19 cellular contexts compared by ENCODE assay signal in the genomic region with DNA sequence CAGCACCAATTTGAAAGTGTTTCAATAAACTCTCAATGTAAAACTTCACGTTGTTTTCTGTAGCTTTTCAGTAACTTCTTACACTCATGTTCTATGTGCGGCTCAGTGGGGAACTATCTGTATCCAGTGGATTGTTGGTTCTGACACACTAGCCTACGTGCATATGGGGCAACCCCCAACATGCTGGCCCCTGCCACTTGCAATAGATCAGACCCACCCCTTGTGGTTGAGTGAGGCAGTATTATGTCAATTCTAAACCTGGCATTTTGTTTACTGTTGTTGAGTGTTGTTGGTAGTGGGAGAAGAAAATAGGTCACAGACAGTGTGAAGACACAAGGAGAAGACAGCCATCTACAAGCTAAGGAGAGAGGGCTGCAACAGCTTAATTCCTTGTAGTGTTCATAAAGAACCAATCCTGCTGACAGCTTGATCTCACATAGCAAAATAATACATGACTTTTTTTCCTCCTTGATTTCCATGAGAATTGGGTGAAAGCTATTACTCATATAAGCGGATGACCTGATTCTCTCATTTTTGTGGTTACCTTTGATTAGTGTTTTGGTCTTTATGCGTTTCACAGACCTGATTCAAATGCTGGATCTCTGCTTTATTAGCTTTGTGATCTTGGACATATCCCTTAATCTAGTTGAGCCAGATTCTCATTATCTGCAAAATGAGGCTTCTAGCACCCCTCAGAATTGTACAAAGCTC.
DNase-seq lines count a peak whose midpoint lies in the region; ATAC-seq and TF ChIP-seq lines count a peak whose summit lies in the region.
"Had no signal": no experiment of that assay in that cellular context is flagged by ENCODE, and none has a peak within 500 bp of the region (broad histone marks: within the 10 kb centered on the region; RNA-seq: fewer than 3 reads in every experiment).

No MANE protein-coding gene starts in this region.

- ATAC-seq in WTC11, result peak; percentile 41; the same call in 1 of the 2 replicates
- ATAC-seq: Panc1, SK-N-SH treated with all-trans-retinoic acid at 6 μM for 48 hours had no signal

- intact Hi-C loops in lower leg skin (cut with DNase I; ENCODE audit: low total_unique reads), result loop anchor here (10.0 kb wide), 1 partner anchor 1871 kb away; no protein-coding TSS in a partner anchor

- H3K4me3 ChIP-seq in lower leg skin (ENCODE audit: low read depth, poor library complexity, severe bottlenecking), result no peak overlapping the region

- 88 to 89% methylated on average over 5 of the region's 5 CpGs for WGBS in lower leg skin, 2 donors

- H3K4me3 Mint-ChIP-seq in WTC11, result no peak overlapping the region
- H3K4me3 Mint-ChIP-seq: CD14-positive monocyte had no signal

- H3K27me3 Mint-ChIP-seq in WTC11 (ENCODE audit: low read depth), result no peaks in the 10 kb centered on the region

- no peak overlapping the region for H3K27ac Mint-ChIP-seq in WTC11
- H3K27ac Mint-ChIP-seq: CD14-positive monocyte had no signal

- no peak for TF ChIP-seq POLR2A in lower leg skin (IDR thresholded peaks at IDR 0.05)

- H3K4me1 Mint-ChIP-seq in WTC11, result peaks cover 7% of the 10 kb centered on the region
- H3K4me1 Mint-ChIP-seq: CD14-positive monocyte had no signal

- no peaks in the 10 kb centered on the region for H3K36me3 Mint-ChIP-seq in WTC11
- H3K36me3 Mint-ChIP-seq: CD14-positive monocyte had no signal

- peak; percentile 35 for DNase-seq in NCI-H82 (lab: John Stamatoyannopoulos, UW)
- no peak for DNase-seq in NCI-H82 treated with DMSO at 0.1 percent for 48 hours (lab: John Stamatoyannopoulos, UW; ENCODE audit: unreplicated experiment)
- DNase-seq in WTC11 (ENCODE audit: low spot score), result no peak
- peak; percentile 54 for DNase-seq in fibroblast of peridontal ligament (ENCODE audit: extremely low read depth)
- DNase-seq in occipital lobe (lab: John Stamatoyannopoulos, UW), result no peak
- no peak for DNase-seq in GDM1 (lab: John Stamatoyannopoulos, UW)
- no peak for DNase-seq in lower leg skin (ENCODE audit: low spot score in 2 of 2)
- no peak for DNase-seq in DMS 273 treated with DMSO at 0.1 percent for 48 hours (lab: John Stamatoyannopoulos, UW)
- DNase-seq: Caco-2, DMS53, NCI-H1092 treated with DMSO at 0.1 percent for 48 hours, NCI-H1694, NCI-H2107, NCI-H226, NCI-H526 treated with DMSO at 0.1 percent for 48 hours, Right ventricle myocardium superior had no signal

- CTCF ChIA-PET in WTC11 (lab: Charles Lee), result no interaction called here

- no peaks in the 10 kb centered on the region for H3K9me3 Mint-ChIP-seq in WTC11

- TF ChIP-seq CTCF in WTC11 (IDR thresholded peaks at IDR 0.05) (no peak), lower leg skin (IDR thresholded peaks at IDR 0.05) (no peak)

- POLR2A ChIA-PET in WTC11 (lab: Charles Lee), result no interaction called here

TF ChIP-seq in WTC11, 78 proteins besides CTCF, POLR2A, EP300 and RAD21:
- TF ChIP-seq RELA (CRISPR knock-in tag; IDR thresholded peaks at IDR 0.05; ENCODE audit: borderline replicate concordance), result no peak
- TF ChIP-seq, protein P1, sequence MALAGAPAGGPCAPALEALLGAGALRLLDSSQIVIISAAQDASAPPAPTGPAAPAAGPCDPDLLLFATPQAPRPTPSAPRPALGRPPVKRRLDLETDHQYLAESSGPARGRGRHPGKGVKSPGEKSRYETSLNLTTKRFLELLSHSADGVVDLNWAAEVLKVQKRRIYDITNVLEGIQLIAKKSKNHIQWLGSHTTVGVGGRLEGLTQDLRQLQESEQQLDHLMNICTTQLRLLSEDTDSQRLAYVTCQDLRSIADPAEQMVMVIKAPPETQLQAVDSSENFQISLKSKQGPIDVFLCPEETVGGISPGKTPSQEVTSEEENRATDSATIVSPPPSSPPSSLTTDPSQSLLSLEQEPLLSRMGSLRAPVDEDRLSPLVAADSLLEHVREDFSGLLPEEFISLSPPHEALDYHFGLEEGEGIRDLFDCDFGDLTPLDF (CRISPR knock-in tag; IDR thresholded peaks at IDR 0.05), result no peak
- TF ChIP-seq, protein P2, sequence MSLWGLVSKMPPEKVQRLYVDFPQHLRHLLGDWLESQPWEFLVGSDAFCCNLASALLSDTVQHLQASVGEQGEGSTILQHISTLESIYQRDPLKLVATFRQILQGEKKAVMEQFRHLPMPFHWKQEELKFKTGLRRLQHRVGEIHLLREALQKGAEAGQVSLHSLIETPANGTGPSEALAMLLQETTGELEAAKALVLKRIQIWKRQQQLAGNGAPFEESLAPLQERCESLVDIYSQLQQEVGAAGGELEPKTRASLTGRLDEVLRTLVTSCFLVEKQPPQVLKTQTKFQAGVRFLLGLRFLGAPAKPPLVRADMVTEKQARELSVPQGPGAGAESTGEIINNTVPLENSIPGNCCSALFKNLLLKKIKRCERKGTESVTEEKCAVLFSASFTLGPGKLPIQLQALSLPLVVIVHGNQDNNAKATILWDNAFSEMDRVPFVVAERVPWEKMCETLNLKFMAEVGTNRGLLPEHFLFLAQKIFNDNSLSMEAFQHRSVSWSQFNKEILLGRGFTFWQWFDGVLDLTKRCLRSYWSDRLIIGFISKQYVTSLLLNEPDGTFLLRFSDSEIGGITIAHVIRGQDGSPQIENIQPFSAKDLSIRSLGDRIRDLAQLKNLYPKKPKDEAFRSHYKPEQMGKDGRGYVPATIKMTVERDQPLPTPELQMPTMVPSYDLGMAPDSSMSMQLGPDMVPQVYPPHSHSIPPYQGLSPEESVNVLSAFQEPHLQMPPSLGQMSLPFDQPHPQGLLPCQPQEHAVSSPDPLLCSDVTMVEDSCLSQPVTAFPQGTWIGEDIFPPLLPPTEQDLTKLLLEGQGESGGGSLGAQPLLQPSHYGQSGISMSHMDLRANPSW (CRISPR knock-in tag; conservative IDR thresholded peaks at IDR 0.05; ENCODE audit: low read depth), result no peak
- TF ChIP-seq GRHL2 (CRISPR knock-in tag; IDR thresholded peaks at IDR 0.05; ENCODE audit: insufficient replicate concordance, severe bottlenecking), result no peak
- TF ChIP-seq MYBL2 (CRISPR knock-in tag; IDR thresholded peaks at IDR 0.05), result no peak
- TF ChIP-seq EMX1 (CRISPR knock-in tag; IDR thresholded peaks at IDR 0.05), result no peak
- no peak for TF ChIP-seq GABPB1 (CRISPR knock-in tag; IDR thresholded peaks at IDR 0.05)
- TF ChIP-seq NR2C2 (CRISPR knock-in tag; IDR thresholded peaks at IDR 0.05), result no peak
TF ChIP-seq in WTC11: peak in this region for 0.

Comparison
In these comparisons a context has a peak if more than half of its experiments do, and no peak if none do; other contexts are left out.
1. DNase-seq: peak in NCI-H82 (single experiment) and fibroblast of peridontal ligament (single experiment); none in NCI-H82 treated with DMSO at 0.1 percent for 48 hours (single experiment), WTC11 (single experiment), occipital lobe (single experiment), GDM1 (single experiment), lower leg skin (0 of 2) and DMS 273 treated with DMSO at 0.1 percent for 48 hours (single experiment).